ENCODE assay signal across 1 cellular context in genomic region chr17:49851387-49852291, GRCh38.
TF ChIP-seq lines count a peak whose summit lies in the region.

No MANE protein-coding gene starts in this region.

TF ChIP-seq in HepG2, 621 proteins besides CTCF, POLR2A, EP300 and RAD21 (continued from another document):
- TF ChIP-seq ZNF414 (CRISPR knock-in tag; IDR thresholded peaks at IDR 0.05), result 0 out of 2 replicates have a peak, but pooled peaks have one; percentile 63
